ENCODE assay signal across 10 cellular contexts in the genomic region with DNA sequence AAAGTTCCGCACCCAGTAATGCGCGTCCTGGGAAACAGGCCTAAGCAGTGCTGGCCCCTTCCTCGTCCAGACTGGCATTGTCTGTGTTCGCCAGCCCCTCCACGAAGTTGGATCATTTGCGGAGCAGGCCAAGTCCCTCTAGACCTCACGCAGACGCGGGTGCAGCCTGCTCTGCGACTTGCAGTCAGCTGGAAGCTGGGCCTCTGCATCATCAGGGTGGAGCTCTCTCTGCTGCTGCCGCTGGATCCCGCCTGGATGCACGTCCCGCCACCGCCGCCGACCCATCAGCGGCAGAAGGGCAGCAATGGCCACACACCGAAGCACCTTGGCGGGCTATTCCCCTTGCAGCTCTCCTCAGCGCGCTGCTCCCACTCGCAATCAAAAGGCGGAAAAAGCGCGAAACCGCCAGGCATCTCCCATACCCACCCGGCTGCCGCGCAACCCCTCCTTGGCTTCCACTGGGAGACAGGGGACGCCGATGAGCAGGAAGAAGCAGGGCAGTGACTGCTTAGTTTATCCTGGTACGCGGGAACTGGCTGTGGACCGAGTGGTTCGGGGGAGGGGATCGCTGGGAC. TPM values are rescaled to one million over a fixed set of nuclear protein-coding genes. Genes with fewer than 3 reads are reported as not detected.
DNase-seq lines count a peak whose midpoint lies in the region; ATAC-seq, FAIRE-seq and TF ChIP-seq lines count a peak whose summit lies in the region.
"Had no signal": no experiment of that assay in that cellular context is flagged by ENCODE, and none has a peak within 500 bp of the region (broad histone marks: within the 10 kb centered on the region; RNA-seq: fewer than 3 reads in every experiment).

No MANE protein-coding gene starts in this region.

- peaks cover 23% of the 10 kb centered on the region for H3K4me1 ChIP-seq in mammary epithelial cell (ENCODE audit: insufficient read depth, low read length)
- H3K4me1 ChIP-seq in kidney (ENCODE audit: control insufficient read depth in 1 of 2, insufficient read depth in 1 of 2, low read depth in 1 of 2, low read length in 2 of 2), result no peaks in the 10 kb centered on the region

- peak overlapping the region; percentile 93 for H3K4me2 ChIP-seq in mammary epithelial cell (ENCODE audit: insufficient read depth, low read depth, low read length)

- H3K36me3 Mint-ChIP-seq in type B pancreatic cell, result no peaks in the 10 kb centered on the region
- H3K36me3 Mint-ChIP-seq in naive thymus-derived CD8-positive, alpha-beta T cell, result peaks cover 0 to 6% (median 0%) of the 10 kb centered on the region in 3 donors

- DNase-seq in DMS153 treated with DMSO at 0.1 percent for 48 hours (lab: John Stamatoyannopoulos, UW; ENCODE audit: unreplicated experiment) (peak; percentile 75), DMS153 (lab: John Stamatoyannopoulos, UW) (no peak), mammary epithelial cell (peak; percentile 74), kidney (no peak), type B pancreatic cell (ENCODE audit: extremely low spot score, unreplicated experiment) (peak; percentile 74), NCI-H128 (lab: John Stamatoyannopoulos, UW; ENCODE audit: unreplicated experiment) (no peak), NCI-H526 treated with DMSO at 0.1 percent for 48 hours (lab: John Stamatoyannopoulos, UW) (no peak)
- no peak for DNase-seq in naive thymus-derived CD8-positive, alpha-beta T cell

- TF ChIP-seq CTCF in mammary epithelial cell (conservative IDR thresholded peaks at IDR 0.05 in 1 of 2, IDR thresholded peaks at IDR 0.05 in 1 of 2; ENCODE audit: extremely low read depth in 1 of 2, insufficient read depth in 1 of 2, low read depth in 1 of 2, low read length in 2 of 2), result peak in 1 of 2 donors; percentile 26
- peak; percentile 12 for TF ChIP-seq CTCF in kidney (IDR thresholded peaks at IDR 0.05; ENCODE audit: borderline replicate concordance, extremely low read depth, insufficient read depth)
- no peak for TF ChIP-seq CTCF in type B pancreatic cell (conservative IDR thresholded peaks at IDR 0.05)

- dilution Hi-C loops in mammary epithelial cell (cut with HindIII; ENCODE audit: low sequenced_read_pairs), result loop anchor here (10.0 kb wide), 1 partner anchor 230 kb away; no protein-coding TSS in a partner anchor

- no peaks in the 10 kb centered on the region for H4K20me1 ChIP-seq in mammary epithelial cell (ENCODE audit: insufficient read depth, low read length)

- CTCF ChIA-PET in mammary epithelial cell (lab: Charles Lee; ENCODE audit: low non-redundant PET), result interaction anchor here (0.6 to 1.9 kb wide), 5 partner anchors 14 to 336 kb away, joined by 3 to 16 read pairs (median 3); no protein-coding TSS in a partner anchor

- H2AFZ ChIP-seq in mammary epithelial cell (ENCODE audit: low read depth, low read length), result peak overlapping the region; percentile 99

- H3K36me3 ChIP-seq in mammary epithelial cell (ENCODE audit: insufficient read depth, low read length) (no peaks in the 10 kb centered on the region), kidney (ENCODE audit: control insufficient read depth in 1 of 2, insufficient read depth in 2 of 2, low read length in 2 of 2) (no peaks in the 10 kb centered on the region)

- intact Hi-C loops in mammary epithelial cell (cut with micrococcal nuclease) (loop anchor here (1.0 to 2.0 kb wide), 4 partner anchors 18 to 232 kb away; no protein-coding TSS in a partner anchor), kidney (cut with DNase I) (no loop called here)

- POLR2A ChIA-PET in naive thymus-derived CD8-positive, alpha-beta T cell (lab: Charles Lee), result no interaction called here

- H3K27ac ChIP-seq in mammary epithelial cell (ENCODE audit: insufficient read depth, low read depth, low read length), result peak overlapping the region; percentile 25
- H3K27ac ChIP-seq in kidney (ENCODE audit: low read depth in 2 of 2, low read length in 2 of 2), result no peak overlapping the region
- H3K27ac ChIP-seq: 22Rv1, body of pancreas had no signal

- peaks cover 24% of the 10 kb centered on the region for H3K79me2 ChIP-seq in mammary epithelial cell (ENCODE audit: insufficient read depth, low read length)

- H3K4me3 Mint-ChIP-seq in type B pancreatic cell, result peak overlapping the region; percentile 72
- H3K4me3 Mint-ChIP-seq in naive thymus-derived CD8-positive, alpha-beta T cell, result no peak overlapping the region

- H3K9ac ChIP-seq in mammary epithelial cell (ENCODE audit: insufficient read depth, low read length) (peak overlapping the region; percentile 63), kidney (ENCODE audit: low read length in 2 of 2) (no peak overlapping the region)

- H3K27ac Mint-ChIP-seq in type B pancreatic cell, result no peak overlapping the region
- H3K27ac Mint-ChIP-seq in naive thymus-derived CD8-positive, alpha-beta T cell, result no peak overlapping the region

- no TSS peak for BruUV-seq in mammary epithelial cell (replicated peaks; lab: Mats Ljungman, UMichigan)

- H3K27me3 ChIP-seq in mammary epithelial cell (ENCODE audit: insufficient read depth, low read length), result no peaks in the 10 kb centered on the region

- no peaks in the 10 kb centered on the region for H3K9me3 Mint-ChIP-seq in type B pancreatic cell
- H3K9me3 Mint-ChIP-seq in naive thymus-derived CD8-positive, alpha-beta T cell, result peaks cover 0 to 4% (median 0%) of the 10 kb centered on the region in 9 donors

- H3K27me3 Mint-ChIP-seq in type B pancreatic cell, result peaks cover 85% of the 10 kb centered on the region
- H3K27me3 Mint-ChIP-seq in naive thymus-derived CD8-positive, alpha-beta T cell, result peaks cover 42 to 80% (median 58%) of the 10 kb centered on the region in 5 donors

- in situ Hi-C loops in mammary epithelial cell (cut with MboI; ENCODE audit: low sequenced_read_pairs in 2 of 2), result loop anchor here in 1 of 2 donors (25.0 kb wide), 1 partner anchor 218 kb away; no protein-coding TSS in a partner anchor

- FAIRE-seq in kidney (lab: Jason Lieb, UNC), result no peak

- no peak for ATAC-seq in naive thymus-derived CD8-positive, alpha-beta T cell

- WGBS in mammary epithelial cell (ENCODE audit: low coverage, missing lambda C conversion rate), result 0% methylated on average over 18 of the region's 38 CpGs

- H3K9me3 ChIP-seq in mammary epithelial cell (replicated peaks; ENCODE audit: insufficient read depth, low read length) (no peaks in the 10 kb centered on the region), kidney (ENCODE audit: control insufficient read depth in 1 of 2, low read length in 2 of 2) (no peaks in the 10 kb centered on the region)
- H3K9me3 ChIP-seq: body of pancreas had no signal

- H3K4me3 ChIP-seq in mammary epithelial cell (replicated peaks in 1 of 3; ENCODE audit: insufficient read depth in 1 of 3, low read depth in 2 of 3, low read length in 3 of 3) (peak overlapping the region; percentile 66 to 81 (median 69)), kidney (ENCODE audit: low read length in 2 of 2) (peak overlapping the region; percentile 23 to 53)
- H3K4me3 ChIP-seq: body of pancreas had no signal

- peaks cover 19% of the 10 kb centered on the region for H3K4me1 Mint-ChIP-seq in type B pancreatic cell (ENCODE audit: unreplicated experiment)
- peaks cover 0 to 15% (median 1%) of the 10 kb centered on the region in 4 donors for H3K4me1 Mint-ChIP-seq in naive thymus-derived CD8-positive, alpha-beta T cell

RNA-seq across cellular contexts. Expression of a gene that starts 34.1 kb away (rescaled TPM):
- total RNA-seq in mammary epithelial cell (1 to 10 TPM in 1 of 2 donors, under 1 TPM in 1; 0.50 to 1.1 TPM), kidney (15.7 TPM), type B pancreatic cell (ENCODE audit: low replicate concordance) (2.5 and 4.5 TPM in 2 replicates)
- polyA plus RNA-seq in mammary epithelial cell (0.53 TPM), kidney (ENCODE audit: insufficient read depth, low read depth, low replicate concordance) (199 TPM)
- not detected for polyA minus RNA-seq in mammary epithelial cell
- not detected for total RNA-seq in naive thymus-derived CD8-positive, alpha-beta T cell
- polyA plus RNA-seq in naive thymus-derived CD8-positive, alpha-beta T cell, result not detected

Comparison
In these comparisons a context has a peak if more than half of its experiments do, and no peak if none do; other contexts are left out.
1. DNase-seq: peak in DMS153 treated with DMSO at 0.1 percent for 48 hours (single experiment), mammary epithelial cell (single experiment) and type B pancreatic cell (single experiment); none in DMS153 (single experiment), kidney (single experiment), NCI-H128 (single experiment), NCI-H526 treated with DMSO at 0.1 percent for 48 hours (single experiment) and naive thymus-derived CD8-positive, alpha-beta T cell (0 of 10).